9 cellular contexts compared by ENCODE assay signal in the genomic region with DNA sequence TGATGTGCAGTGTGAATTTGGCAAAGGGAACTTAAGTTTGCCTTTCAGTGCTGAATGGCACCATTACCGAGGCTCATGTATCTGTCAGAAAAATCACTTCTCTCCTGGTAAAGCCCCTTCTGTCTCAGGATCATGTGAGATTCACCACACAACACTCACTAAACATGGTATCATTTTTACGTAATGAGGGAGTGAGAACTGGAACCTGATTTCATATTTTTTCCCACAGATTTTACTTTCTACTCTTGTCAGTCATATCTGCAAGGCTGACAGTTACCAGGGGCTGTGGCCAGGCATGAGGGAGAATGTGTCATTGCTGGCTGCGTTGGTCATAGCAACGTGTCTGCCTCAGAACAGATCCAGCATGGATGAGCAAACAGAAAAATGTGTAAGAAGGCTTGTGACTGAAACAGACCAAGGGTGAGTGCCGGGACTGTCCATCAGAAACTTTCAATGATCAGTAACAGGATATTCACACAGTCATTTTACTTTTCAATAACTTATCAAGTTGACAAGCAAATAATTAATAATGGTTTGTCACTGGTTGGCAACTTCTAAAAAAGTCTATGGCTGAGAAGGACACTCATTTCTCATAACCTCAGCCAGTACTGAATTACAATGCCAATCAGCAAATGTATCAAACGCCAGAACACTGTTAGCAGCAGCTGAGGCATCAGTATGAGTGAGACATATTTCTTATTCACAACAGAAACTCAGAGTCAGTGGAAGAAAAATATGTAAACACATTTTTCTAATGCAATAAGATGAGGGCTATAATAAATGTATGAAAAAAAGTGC.
A peak's percentile ranks its signal among the peaks of the same experiment; 100 is the strongest.
DNase-seq lines count a peak whose midpoint lies in the region; ATAC-seq and TF ChIP-seq lines count a peak whose summit lies in the region.
"Had no signal": no experiment of that assay in that cellular context is flagged by ENCODE, and none has a peak within 500 bp of the region (broad histone marks: within the 10 kb centered on the region; RNA-seq: fewer than 3 reads in every experiment).

No MANE protein-coding gene starts in this region.

- TF ChIP-seq CTCF in PC-9 (conservative IDR thresholded peaks at IDR 0.05): no peak

- no peak overlapping the region for H3K4me3 Mint-ChIP-seq in activated CD8-positive, alpha-beta memory T cell treated with anti-CD3 and anti-CD28 coated beads, Interleukin-2, amount 10 ng/mL, durations not matched to agents 7 days and 5 days

- intact Hi-C loops in PC-9 (cut with micrococcal nuclease; ENCODE audit: unreplicated experiment): no loop called here

- H2AFZ ChIP-seq in PC-9: no peak overlapping the region

- H3K4me2 ChIP-seq in PC-9: no peak overlapping the region

- in situ Hi-C loops in HAP-1 (cut with MboI; ENCODE audit: low sequenced_read_pairs): no loop called here

- no peaks in the 10 kb centered on the region for H3K79me2 ChIP-seq in PC-9 (ENCODE audit: low read depth)

- H3K36me3 ChIP-seq in PC-9 (ENCODE audit: low read depth): no peaks in the 10 kb centered on the region
- H3K36me3 ChIP-seq in HAP-1 (replicated peaks): no peaks in the 10 kb centered on the region

- H3K27me3 ChIP-seq in PC-9 (ENCODE audit: insufficient read depth, low read depth) (no peaks in the 10 kb centered on the region), HAP-1 (ENCODE audit: low read depth) (no peaks in the 10 kb centered on the region)

- H3K9me2 ChIP-seq in PC-9 (ENCODE audit: insufficient read depth): no peaks in the 10 kb centered on the region

- peaks cover 29% of the 10 kb centered on the region for H3K4me1 Mint-ChIP-seq in activated CD8-positive, alpha-beta memory T cell treated with anti-CD3 and anti-CD28 coated beads, Interleukin-2, amount 10 ng/mL, durations not matched to agents 7 days and 5 days

- peaks cover 17% of the 10 kb centered on the region for H3K27me3 Mint-ChIP-seq in activated CD8-positive, alpha-beta memory T cell treated with anti-CD3 and anti-CD28 coated beads, Interleukin-2, amount 10 ng/mL, durations not matched to agents 7 days and 5 days

- POLR2A ChIA-PET in PC-9 (lab: Charles Lee; ENCODE audit: unreplicated experiment): interaction anchor here (0.7 kb wide), 1 partner anchor 163 kb away, joined by 5 read pairs; no protein-coding TSS in a partner anchor

- no peak overlapping the region for H3K4me3 ChIP-seq in PC-9
- H3K4me3 ChIP-seq in HAP-1: no peak overlapping the region

- H3K4me1 ChIP-seq in PC-9 (replicated peaks; ENCODE audit: insufficient read depth) (peaks cover 15% of the 10 kb centered on the region), HAP-1 (no peaks in the 10 kb centered on the region)

- no peaks in the 10 kb centered on the region for H3K9me3 ChIP-seq in PC-9 (ENCODE audit: insufficient read depth, low read depth)
- H3K9me3 ChIP-seq in HAP-1: no peaks in the 10 kb centered on the region

- peak; percentile 71 for DNase-seq in activated CD8-positive, alpha-beta memory T cell treated with anti-CD3 and anti-CD28 coated beads, Interleukin-2, amount 10 ng/mL, durations not matched to agents 7 days and 5 days
- no peak for DNase-seq in activated CD8-positive, alpha-beta memory T cell treated with anti-CD3 and anti-CD28 coated beads for 24 hours
- DNase-seq in SW480 (ENCODE audit: low spot score) (peak; percentile 84), kidney glomerular epithelial cell (lab: John Stamatoyannopoulos, UW) (peak; percentile 81), PC-9 (no peak), HAP-1 (ENCODE audit: low spot score in 2 of 2) (no peak), NCI-H345 treated with DMSO at 0.1 percent for 48 hours (lab: John Stamatoyannopoulos, UW; ENCODE audit: unreplicated experiment) (no peak)

- H3K27ac ChIP-seq in PC-9: no peak overlapping the region
- H3K27ac ChIP-seq: C4-2B had no signal

- CTCF ChIA-PET in activated CD8-positive, alpha-beta memory T cell treated with anti-CD3 and anti-CD28 coated beads, Interleukin-2, amount 10 ng/mL, durations not matched to agents 7 days and 5 days (lab: Charles Lee): interaction anchor here (0.6 kb wide), 1 partner anchor 35 kb away, joined by 3 read pairs; no protein-coding TSS in a partner anchor
- CTCF ChIA-PET in PC-9 (lab: Charles Lee): no interaction called here

- no peaks in the 10 kb centered on the region for H4K20me1 ChIP-seq in PC-9 (ENCODE audit: insufficient read depth)

- H3K9me3 Mint-ChIP-seq in activated CD8-positive, alpha-beta memory T cell treated with anti-CD3 and anti-CD28 coated beads, Interleukin-2, amount 10 ng/mL, durations not matched to agents 7 days and 5 days (ENCODE audit: low read depth): no peaks in the 10 kb centered on the region

- H3K27ac Mint-ChIP-seq in activated CD8-positive, alpha-beta memory T cell treated with anti-CD3 and anti-CD28 coated beads, Interleukin-2, amount 10 ng/mL, durations not matched to agents 7 days and 5 days: no peak overlapping the region

- H3F3A ChIP-seq in PC-9 (ENCODE audit: insufficient read depth, low read depth): no peaks in the 10 kb centered on the region

- ATAC-seq in activated CD8-positive, alpha-beta memory T cell treated with anti-CD3 and anti-CD28 coated beads, Interleukin-2, amount 10 ng/mL, durations not matched to agents 7 days and 5 days: peak; percentile 67
- peak; percentile 87 for ATAC-seq in HG02852 (IDR thresholded peaks at IDR 0.05; ENCODE audit: unreplicated experiment)

- BruUV-seq in PC-9 (replicated peaks; lab: Mats Ljungman, UMichigan): no TSS peak

- peaks cover 3% of the 10 kb centered on the region for H3K36me3 Mint-ChIP-seq in activated CD8-positive, alpha-beta memory T cell treated with anti-CD3 and anti-CD28 coated beads, Interleukin-2, amount 10 ng/mL, durations not matched to agents 7 days and 5 days

Comparison
In these comparisons a context has a peak if more than half of its experiments do, and no peak if none do; other contexts are left out.
1. DNase-seq: peak in activated CD8-positive, alpha-beta memory T cell treated with anti-CD3 and anti-CD28 coated beads, Interleukin-2, amount 10 ng/mL, durations not matched to agents 7 days and 5 days (single experiment), SW480 (single experiment) and kidney glomerular epithelial cell (single experiment); none in activated CD8-positive, alpha-beta memory T cell treated with anti-CD3 and anti-CD28 coated beads for 24 hours (single experiment), PC-9 (0 of 2), HAP-1 (0 of 2) and NCI-H345 treated with DMSO at 0.1 percent for 48 hours (single experiment).